In genomic region chr10:60008816-60009215, GRCh38 we compare ENCODE assay signal across 19 cellular contexts.
"Had no signal": no experiment of that assay in that cellular context is flagged by ENCODE, and none has a peak within 500 bp of the region (broad histone marks: within the 10 kb centered on the region; RNA-seq: fewer than 3 reads in every experiment).

No MANE protein-coding gene starts in this region.

- ATAC-seq: activated CD8-positive, alpha-beta T cell treated with anti-CD3 and anti-CD28 coated beads for 36 hours; activated naive CD4-positive, alpha-beta T cell treated with anti-CD3 and anti-CD28 coated beads, Interleukin-2, amount 50 U/mL, for 72 hours; natural killer cell treated with Interleukin-12 subunit alpha and Interleukin-12 subunit beta and Interleukin-15 and Interleukin-18, amount 100 ng/mL, for 72 hours; stimulated activated naive B cell treated with anti-CD40 and anti-IgM and Interleukin-4, amounts not matched to agents 10 μg/mL and 1 μg/mL and 100 μg/mL, for 72 hours had no signal

- H3K4me1 ChIP-seq: left ventricle myocardium inferior had no signal

- H3K36me3 ChIP-seq: left ventricle myocardium inferior, tibial artery had no signal

- H3K9me3 ChIP-seq: left ventricle myocardium inferior, tibial artery had no signal

- H3K27me3 ChIP-seq: tibial artery had no signal

- DNase-seq: activated B cell treated with CpG ODN at 0.5 μM for 24 hours; activated CD4-positive, alpha-beta T cell treated with anti-CD3 and anti-CD28 coated beads for 48 hours; activated CD8-positive, alpha-beta T cell treated with anti-CD3 and anti-CD28 coated beads for 36 hours; activated effector memory CD4-positive, alpha-beta T cell treated with anti-CD3 and anti-CD28 coated beads, Interleukin-2, amount 50 U/mL, for 16 hours; activated T-cell treated with anti-CD3 and anti-CD28 coated beads, Interleukin-2, amount 50 U/mL, for 48 hours; amygdala; cerebellar nuclear complex; effector memory CD4-positive, alpha-beta T cell; erythroblast; hippocampal formation; kidney; left ventricle myocardium inferior; posterior cingulate gyrus; stimulated activated CD4-positive, alpha-beta T cell treated with anti-CD3 and anti-CD28 coated beads, Interleukin-4, amount 100 ng/mL, for 1 hour; stimulated activated naive B cell treated with anti-CD40 and anti-IgM and Interleukin-4, amounts not matched to agents 10 μg/mL and 1 μg/mL and 100 μg/mL, for 72 hours; T-helper 2 cell; tibial artery had no signal

- H3K4me3 ChIP-seq: left ventricle myocardium inferior, tibial artery had no signal

- H3K27ac ChIP-seq: left ventricle myocardium inferior, tibial artery had no signal
